14 cellular contexts compared by ENCODE assay signal in genomic region chr3:124137264-124137663, GRCh38.
DNase-seq lines count a peak whose midpoint lies in the region; ATAC-seq lines count a peak whose summit lies in the region.
"Had no signal": no experiment of that assay in that cellular context is flagged by ENCODE, and none has a peak within 500 bp of the region (broad histone marks: within the 10 kb centered on the region; RNA-seq: fewer than 3 reads in every experiment).

No MANE protein-coding gene starts in this region.

- in situ Hi-C loops in Caki2 (cut with HindIII; ENCODE audit: low pct_unique_long_range_greater_than_20kb, low sequenced_read_pairs): no loop called here

- DNase-seq in Caki2 (ENCODE audit: low read depth) (peak; percentile 5), NCI-H69 (lab: John Stamatoyannopoulos, UW) (peak; percentile 73), glomerular visceral epithelial cell (ENCODE audit: extremely low spot score) (peak; percentile 15), occipital lobe (lab: John Stamatoyannopoulos, UW) (no peak)
- no peak for DNase-seq in stimulated activated CD4-positive, alpha-beta T cell treated with anti-CD3 and anti-CD28 coated beads, Interleukin-2, amount 100 ng/mL, for 24 hours
- DNase-seq: AML-193, NCI-H1048, NCI-H2227 treated with DMSO at 0.1 percent for 48 hours, NCI-H526, Peyer's patch had no signal

- H3K27ac ChIP-seq in BLaER1 treated with 17β-estradiol and CSF1 and Interleukin-3, amounts not matched to agents 10 nM and 100 nM: no peak overlapping the region
- H3K27ac ChIP-seq: KMS-11, Peyer's patch had no signal

- H3K9ac ChIP-seq in BLaER1 treated with 17β-estradiol and CSF1 and Interleukin-3, amounts not matched to agents 10 nM and 100 nM: no peak overlapping the region
- H3K9ac ChIP-seq: KMS-11 had no signal

- H3K4me1 ChIP-seq in BLaER1 treated with 17β-estradiol and CSF1 and Interleukin-3, amounts not matched to agents 10 nM and 100 nM: peaks cover 7 to 22% (median 13%) of the 10 kb centered on the region in 10 experiments
- H3K4me1 ChIP-seq: Peyer's patch had no signal

- H3K4me3 ChIP-seq in BLaER1 treated with 17β-estradiol and CSF1 and Interleukin-3, amounts not matched to agents 10 nM and 100 nM: no peak overlapping the region
- H3K4me3 ChIP-seq: Peyer's patch had no signal

- ATAC-seq in GM21737 (IDR thresholded peaks at IDR 0.05; ENCODE audit: unreplicated experiment): no peak
- ATAC-seq: Right ventricle myocardium inferior had no signal

- 0 out of 22 replicates have a peak, but pooled peaks cover 0 to 4% (median 0%) of the 10 kb centered on the region in 11 experiments for H3K9me3 ChIP-seq in BLaER1 treated with 17β-estradiol and CSF1 and Interleukin-3, amounts not matched to agents 10 nM and 100 nM (replicated peaks in 1 of 11)
- H3K9me3 ChIP-seq: Peyer's patch had no signal

- H3K36me3 ChIP-seq in BLaER1 treated with 17β-estradiol and CSF1 and Interleukin-3, amounts not matched to agents 10 nM and 100 nM: no peaks in the 10 kb centered on the region
- H3K36me3 ChIP-seq: Peyer's patch had no signal

- no peaks in the 10 kb centered on the region; a peak in 1 of 22 replicates for H4K20me1 ChIP-seq in BLaER1 treated with 17β-estradiol and CSF1 and Interleukin-3, amounts not matched to agents 10 nM and 100 nM

- no peaks in the 10 kb centered on the region for H3K27me3 ChIP-seq in BLaER1 treated with 17β-estradiol and CSF1 and Interleukin-3, amounts not matched to agents 10 nM and 100 nM
- H3K27me3 ChIP-seq: Peyer's patch had no signal

- peak overlapping the region in 6 of 11 experiments; percentile 7 to 45 (median 16); a peak in 12 of 22 replicates for H3K4me2 ChIP-seq in BLaER1 treated with 17β-estradiol and CSF1 and Interleukin-3, amounts not matched to agents 10 nM and 100 nM
- H3K4me2 ChIP-seq: KMS-11 had no signal

Comparison
In these comparisons a context has a peak if more than half of its experiments do, and no peak if none do; other contexts are left out.
1. DNase-seq: peak in Caki2 (single experiment), NCI-H69 (single experiment) and glomerular visceral epithelial cell (single experiment); none in occipital lobe (single experiment) and stimulated activated CD4-positive, alpha-beta T cell treated with anti-CD3 and anti-CD28 coated beads, Interleukin-2, amount 100 ng/mL, for 24 hours (0 of 2).